In genomic region chr19:4814625-4815425, GRCh38 we compare ENCODE assay signal across 10 cellular contexts. TPM values are rescaled to one million over a fixed set of nuclear protein-coding genes. Genes with fewer than 3 reads are reported as not detected.
DNase-seq lines count a peak whose midpoint lies in the region; ATAC-seq and TF ChIP-seq lines count a peak whose summit lies in the region.
"Had no signal": no experiment of that assay in that cellular context is flagged by ENCODE, and none has a peak within 500 bp of the region (broad histone marks: within the 10 kb centered on the region; RNA-seq: fewer than 3 reads in every experiment).

No MANE protein-coding gene starts in this region.

- no peaks in the 10 kb centered on the region for H3K36me3 Mint-ChIP-seq in activated naive CD4-positive, alpha-beta T cell treated with anti-CD3 and anti-CD28 coated beads, Interleukin-2, amount 50 U/mL, for 24 hours
- H3K36me3 Mint-ChIP-seq in activated naive CD4-positive, alpha-beta T cell treated with anti-CD3 and anti-CD28 coated beads, Interleukin-2, amount 50 U/mL, for 72 hours = peaks cover 0 to 27% of the 10 kb centered on the region in 2 donors

- 73 to 81% methylated on average over 7 of the region's 7 CpGs for WGBS in heart right ventricle, 2 donors

- H3K4me3 ChIP-seq in SK-N-MC (peak overlapping the region; percentile 66), fibroblast of the aortic adventitia (ENCODE audit: low read depth, low read length) (no peak overlapping the region), tibial artery (no peak overlapping the region), heart right ventricle (peak overlapping the region in 3 of 10 donors; percentile 9 to 42 (median 39))

- intact Hi-C loops in tibial artery (cut with DNase I; ENCODE audit: low total_unique reads) (loop anchor here (5.0 kb wide), 1 partner anchor 97 kb away; no protein-coding TSS in a partner anchor), heart right ventricle (cut with DNase I) (loop anchor here in 7 of 10 donors (5.0 kb wide), 3 partner anchors 97 to 217 kb away; no protein-coding TSS in a partner anchor)

- no peaks in the 10 kb centered on the region for H3K27me3 ChIP-seq in tibial artery
- no peaks in the 10 kb centered on the region for H3K27me3 ChIP-seq in heart right ventricle
- H3K27me3 ChIP-seq: sigmoid colon had no signal

- peak overlapping the region; percentile 91 for H3K27ac Mint-ChIP-seq in activated naive CD4-positive, alpha-beta T cell treated with anti-CD3 and anti-CD28 coated beads, Interleukin-2, amount 50 U/mL, for 24 hours
- H3K27ac Mint-ChIP-seq in activated naive CD4-positive, alpha-beta T cell treated with anti-CD3 and anti-CD28 coated beads, Interleukin-2, amount 50 U/mL, for 72 hours = peak overlapping the region in 1 of 2 donors; percentile 71

- H3K4me3 Mint-ChIP-seq in activated naive CD4-positive, alpha-beta T cell treated with anti-CD3 and anti-CD28 coated beads, Interleukin-2, amount 50 U/mL, for 24 hours = peak overlapping the region; percentile 85

- no peaks in the 10 kb centered on the region for H3K9me3 ChIP-seq in SK-N-MC (ENCODE audit: low read depth, low read length)
- no peaks in the 10 kb centered on the region for H3K9me3 ChIP-seq in tibial artery
- no peaks in the 10 kb centered on the region for H3K9me3 ChIP-seq in heart right ventricle
- H3K9me3 ChIP-seq: sigmoid colon had no signal

- no peak for ATAC-seq in activated naive CD4-positive, alpha-beta T cell treated with anti-CD3 and anti-CD28 coated beads, Interleukin-2, amount 50 U/mL, for 72 hours
- no peak for ATAC-seq in heart right ventricle

- no peak overlapping the region for H3K9ac ChIP-seq in SK-N-MC (ENCODE audit: insufficient read length)

- H3K4me1 ChIP-seq in tibial artery (peaks cover 0 to 43% (median 30%) of the 10 kb centered on the region in 4 donors), heart right ventricle (peaks cover 6 to 49% (median 19%) of the 10 kb centered on the region in 9 donors)

- no peak for TF ChIP-seq CTCF in fibroblast of the aortic adventitia (IDR thresholded peaks at IDR 0.05; ENCODE audit: insufficient read depth, low read length)
- TF ChIP-seq CTCF in tibial artery (IDR thresholded peaks at IDR 0.05) = no peak
- no peak for TF ChIP-seq CTCF in heart right ventricle (IDR thresholded peaks at IDR 0.05)

- peaks cover 21% of the 10 kb centered on the region for H3K4me1 Mint-ChIP-seq in activated naive CD4-positive, alpha-beta T cell treated with anti-CD3 and anti-CD28 coated beads, Interleukin-2, amount 50 U/mL, for 24 hours

- H3K9me3 Mint-ChIP-seq in activated naive CD4-positive, alpha-beta T cell treated with anti-CD3 and anti-CD28 coated beads, Interleukin-2, amount 50 U/mL, for 24 hours = no peaks in the 10 kb centered on the region
- peaks cover 5 to 8% of the 10 kb centered on the region in 2 donors for H3K9me3 Mint-ChIP-seq in activated naive CD4-positive, alpha-beta T cell treated with anti-CD3 and anti-CD28 coated beads, Interleukin-2, amount 50 U/mL, for 72 hours
- H3K9me3 Mint-ChIP-seq: activated B cell treated with CpG ODN at 0.5 μM for 24 hours had no signal

- no peaks in the 10 kb centered on the region for H3K27me3 Mint-ChIP-seq in activated naive CD4-positive, alpha-beta T cell treated with anti-CD3 and anti-CD28 coated beads, Interleukin-2, amount 50 U/mL, for 24 hours
- H3K27me3 Mint-ChIP-seq: activated B cell treated with CpG ODN at 0.5 μM for 24 hours had no signal

- H3K27ac ChIP-seq in SK-N-MC (no peak overlapping the region), tibial artery (peak overlapping the region; percentile 83 to 84), heart right ventricle (peak overlapping the region in 1 of 10 donors; percentile 82)

- no peak for DNase-seq in activated naive CD4-positive, alpha-beta T cell treated with anti-CD3 and anti-CD28 coated beads, Interleukin-2, amount 50 U/mL, for 72 hours (ENCODE audit: low spot score in 2 of 2)
- DNase-seq in SK-N-MC (ENCODE audit: low read depth, low spot score) (no peak), fibroblast of the aortic adventitia (ENCODE audit: low read depth) (peak; percentile 71), tibial artery (no peak), NOMO-1 (lab: John Stamatoyannopoulos, UW; ENCODE audit: unreplicated experiment in 2 of 2) (no peak), amygdala (lab: John Stamatoyannopoulos, UW) (no peak), heart right ventricle (no peak)

- H3K36me3 ChIP-seq in SK-N-MC (ENCODE audit: insufficient read depth, low read length) (peaks cover 9% of the 10 kb centered on the region), tibial artery (peaks cover 23 to 37% (median 31%) of the 10 kb centered on the region in 3 donors), heart right ventricle (peaks cover 0 to 39% (median 16%) of the 10 kb centered on the region in 9 donors)

RNA-seq across cellular contexts. Expression of gene TICAM1, which starts 16.7 kb away (rescaled TPM):
- 10 to 100 TPM; 18.8 to 27.5 TPM for total RNA-seq in activated naive CD4-positive, alpha-beta T cell treated with anti-CD3 and anti-CD28 coated beads, Interleukin-2, amount 50 U/mL, for 72 hours
- 0.65 and 3.2 TPM in 2 replicates for total RNA-seq in fibroblast of the aortic adventitia (ENCODE audit: low replicate concordance)
- total RNA-seq in heart right ventricle = 10 to 100 TPM in 1 of 10 donors, 1 to 10 TPM in 9; 4.5 to 11.1 (median 6.9) TPM
- 1 to 10 TPM; 6.3 to 6.4 TPM for polyA plus RNA-seq in heart right ventricle

RNA-seq across cellular contexts. Expression of gene FEM1A, which starts 23.3 kb away (rescaled TPM):
- total RNA-seq in activated naive CD4-positive, alpha-beta T cell treated with anti-CD3 and anti-CD28 coated beads, Interleukin-2, amount 50 U/mL, for 72 hours = 10 to 100 TPM in 1 of 2 donors, 1 to 10 TPM in 1; 9.3 to 11.4 TPM
- total RNA-seq in fibroblast of the aortic adventitia (ENCODE audit: low replicate concordance) = 5.8 and 8.8 TPM in 2 replicates
- total RNA-seq in heart right ventricle = 10 to 100 TPM; 36.5 to 51.6 (median 48.1) TPM
- polyA plus RNA-seq in heart right ventricle = 10 to 100 TPM; 14.4 to 17.3 TPM

RNA-seq across cellular contexts. Expression of gene PLIN3, which starts 52.6 kb away (rescaled TPM):
- 10 to 100 TPM; 47.5 TPM for total RNA-seq in activated naive CD4-positive, alpha-beta T cell treated with anti-CD3 and anti-CD28 coated beads, Interleukin-2, amount 50 U/mL, for 72 hours
- total RNA-seq in fibroblast of the aortic adventitia (ENCODE audit: low replicate concordance) (88.1 and 227 TPM in 2 replicates), heart right ventricle (10 to 100 TPM; 16.3 to 52.9 (median 26.0) TPM)
- 10 to 100 TPM in 1 of 2 donors, 1 to 10 TPM in 1; 7.2 to 47.0 TPM for polyA plus RNA-seq in heart right ventricle
